In the genomic region with DNA sequence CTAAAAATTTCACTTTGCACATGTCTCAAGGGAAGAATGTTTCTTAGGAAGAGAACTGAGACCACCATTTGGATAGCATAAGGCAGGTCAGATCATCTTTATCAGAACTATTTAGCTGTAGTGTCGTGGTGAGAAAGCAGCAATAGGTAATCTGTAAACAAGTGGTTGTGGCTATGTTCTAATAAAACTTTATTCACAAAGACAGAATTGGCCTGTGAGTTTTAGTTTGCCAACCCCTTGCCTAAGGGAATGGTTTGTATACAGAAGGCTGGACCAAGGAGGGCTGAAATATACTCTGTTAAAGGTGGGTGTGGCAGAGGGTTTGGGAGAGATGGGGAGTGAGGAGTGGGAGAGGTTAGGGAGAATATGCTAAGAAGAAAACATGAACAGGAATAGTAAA, we compare ENCODE assay signal across 1 cellular context.
TF ChIP-seq lines count a peak whose summit lies in the region.

No MANE protein-coding gene starts in this region.

TF ChIP-seq in SK-N-SH treated with all-trans-retinoic acid at 6 μM for 48 hours, 23 proteins besides CTCF, POLR2A, EP300 and RAD21 (continued from another document):
- TF ChIP-seq GLIS3 (CRISPR knock-in tag; IDR thresholded peaks at IDR 0.05) = no peak
